ENCODE assay signal across 8 cellular contexts in the genomic region with DNA sequence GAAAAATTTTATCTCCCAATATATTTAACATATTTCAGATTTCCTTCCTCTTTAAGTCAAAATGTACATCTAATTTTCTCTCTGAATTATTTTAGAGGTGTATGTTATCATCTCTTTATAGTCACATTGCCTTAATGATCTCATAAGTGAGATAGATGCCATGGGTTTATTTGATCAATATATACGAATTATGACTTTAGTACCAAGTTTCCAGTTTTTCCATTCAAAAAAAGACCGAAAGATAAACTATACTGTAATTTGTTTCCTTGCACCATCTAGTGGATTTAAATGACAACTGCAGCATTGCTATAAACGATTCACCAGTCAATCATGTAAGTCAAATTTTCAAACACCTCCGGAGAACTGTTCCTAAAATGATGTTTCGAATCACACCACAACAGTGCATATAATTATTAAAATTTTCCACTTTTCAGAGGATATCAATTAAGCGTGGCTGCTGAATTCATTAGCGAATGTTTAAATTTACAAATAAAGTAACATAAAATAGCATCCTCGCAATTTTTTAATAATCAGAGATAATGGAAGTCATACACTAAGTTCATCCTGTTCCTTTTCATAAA. TPM values are rescaled to one million over a fixed set of nuclear protein-coding genes. Genes with fewer than 3 reads are reported as not detected.
DNase-seq lines count a peak whose midpoint lies in the region; ATAC-seq and TF ChIP-seq lines count a peak whose summit lies in the region.

No MANE protein-coding gene starts in this region.

- H3K27me3 Mint-ChIP-seq in activated T-cell treated with anti-CD3 and anti-CD28 coated beads, Interleukin-2, amount 50 U/mL, for 24 hours = no peaks in the 10 kb centered on the region

- H3K9me3 ChIP-seq in HCT116 (ENCODE audit: control insufficient read depth in 1 of 2, insufficient read depth in 1 of 2, low read depth in 1 of 2, low read length in 2 of 2) = no peaks in the 10 kb centered on the region
- H3K9me3 ChIP-seq in colonic mucosa = no peaks in the 10 kb centered on the region
- H3K9me3 ChIP-seq in left lung = no peaks in the 10 kb centered on the region

- peak overlapping the region; percentile 50 for H2AFZ ChIP-seq in HCT116 (ENCODE audit: low read depth, low read length, poor library complexity, severe bottlenecking)

- peaks cover 45% of the 10 kb centered on the region for H3K79me2 ChIP-seq in HCT116 (ENCODE audit: insufficient read depth, low read length)

- peak overlapping the region; percentile 99 for H3K27ac Mint-ChIP-seq in activated T-cell treated with anti-CD3 and anti-CD28 coated beads, Interleukin-2, amount 50 U/mL, for 24 hours

- intact Hi-C loops in HCT116 (cut with micrococcal nuclease) = loop anchor here (5.0 kb wide), 2 partner anchors 125 to 425 kb away; no protein-coding TSS in a partner anchor
- intact Hi-C loops in colonic mucosa (cut with DNase I) = no loop called here
- intact Hi-C loops in left lung (cut with DNase I) = no loop called here

- TSS peak; percentile 98 for BruUV-seq in HCT116 (replicated peaks; lab: Mats Ljungman, UMichigan)

- H3K4me3 Mint-ChIP-seq in activated T-cell treated with anti-CD3 and anti-CD28 coated beads, Interleukin-2, amount 50 U/mL, for 24 hours = peak overlapping the region; percentile 97

- H3K9me3 Mint-ChIP-seq in activated T-cell treated with anti-CD3 and anti-CD28 coated beads, Interleukin-2, amount 50 U/mL, for 24 hours = no peaks in the 10 kb centered on the region

- peak; percentile 59 for ATAC-seq in HCT116
- ATAC-seq in left lung = peak; percentile 59

- H4K20me1 ChIP-seq in HCT116 (ENCODE audit: insufficient read depth) = peaks cover 10% of the 10 kb centered on the region; the same call in 1 of the 2 replicates

- peak overlapping the region; percentile 88 to 97 for H3K4me3 ChIP-seq in HCT116 (replicated peaks in 1 of 2; ENCODE audit: low read depth in 1 of 2, low read length in 2 of 2)
- peak overlapping the region; percentile 94 for H3K4me3 ChIP-seq in LNCaP clone FGC (ENCODE audit: low read depth, low read length)
- H3K4me3 ChIP-seq in colonic mucosa = peak overlapping the region; percentile 66
- peak overlapping the region; percentile 49 to 72 for H3K4me3 ChIP-seq in left lung

- peak; percentile 71 for TF ChIP-seq RAD21 in HCT116 (IDR thresholded peaks at IDR 0.05; ENCODE audit: low read depth)

- peaks cover 49% of the 10 kb centered on the region for H3K36me3 Mint-ChIP-seq in activated T-cell treated with anti-CD3 and anti-CD28 coated beads, Interleukin-2, amount 50 U/mL, for 24 hours (ENCODE audit: low read depth)

- RAD21 ChIA-PET in HCT116 (lab: Charles Lee; ENCODE audit: low non-redundant PET in 1 of 2, low total read pairs in 2 of 2, uncharacterized antibody in 2 of 2, unreplicated experiment in 2 of 2) = no interaction called here

- peak overlapping the region; percentile 99 for H3K9ac ChIP-seq in HCT116 (ENCODE audit: low read length)
- H3K9ac ChIP-seq in colonic mucosa (ENCODE audit: low read depth in 2 of 2, low read length in 2 of 2) = peak overlapping the region; percentile 36 to 99

- H3K36me3 ChIP-seq in HCT116 (ENCODE audit: control insufficient read depth in 1 of 2, insufficient read depth in 2 of 2, low read length in 2 of 2) = peaks cover 13 to 14% of the 10 kb centered on the region in 2 experiments
- H3K36me3 ChIP-seq in colonic mucosa = no peaks in the 10 kb centered on the region
- H3K36me3 ChIP-seq in left lung = peaks cover 0 to 11% of the 10 kb centered on the region in 2 donors

- no peak for TF ChIP-seq POLR2A in HCT116 (IDR thresholded peaks at IDR 0.05; ENCODE audit: borderline replicate concordance, extremely low read depth, insufficient read depth, insufficient read length)

- POLR2A ChIA-PET in HCT116 (lab: Charles Lee) = no interaction called here

- CTCF ChIA-PET in HCT116 (lab: Charles Lee) = interaction anchor here (1.1 kb wide), 1 partner anchor 121 kb away, joined by 3 read pairs; no protein-coding TSS in a partner anchor

- H3K4me1 ChIP-seq in HCT116 (ENCODE audit: control insufficient read depth in 1 of 2, insufficient read depth in 2 of 2, low read length in 2 of 2) = peaks cover 10 to 18% of the 10 kb centered on the region in 2 experiments; a peak in 3 of 4 replicates
- peaks cover 5% of the 10 kb centered on the region for H3K4me1 ChIP-seq in colonic mucosa
- H3K4me1 ChIP-seq in left lung = peaks cover 25 to 46% of the 10 kb centered on the region in 2 donors

- H3K27me3 ChIP-seq in HCT116 (ENCODE audit: insufficient read depth, low read length) = no peaks in the 10 kb centered on the region
- H3K27me3 ChIP-seq in colonic mucosa = no peaks in the 10 kb centered on the region
- H3K27me3 ChIP-seq in left lung = no peaks in the 10 kb centered on the region

- H3K9me2 ChIP-seq in HCT116 (ENCODE audit: insufficient read depth) = no peaks in the 10 kb centered on the region

- peak overlapping the region; percentile 81 for H3K27ac ChIP-seq in HCT116 (ENCODE audit: low read depth, low read length)
- peak overlapping the region; percentile 90 for H3K27ac ChIP-seq in colonic mucosa
- H3K27ac ChIP-seq in left lung = peak overlapping the region; percentile 88 to 95

- H3K4me2 ChIP-seq in HCT116 (ENCODE audit: low read length) = peak overlapping the region; percentile 91

- TF ChIP-seq CTCF in HCT116 (IDR thresholded peaks at IDR 0.05 in 2 of 3, conservative IDR thresholded peaks at IDR 0.05 in 1 of 3; ENCODE audit: borderline replicate concordance in 1 of 3, insufficient read depth in 1 of 3, low read depth in 2 of 3, low read length in 2 of 3) (peak; percentile 48 to 75 (median 50); a peak in 5 of 6 replicates), LNCaP clone FGC (IDR thresholded peaks at IDR 0.05; ENCODE audit: control insufficient read depth, extremely low read depth, insufficient read depth) (peak; percentile 62), colonic mucosa (IDR thresholded peaks at IDR 0.05) (peak; percentile 69), left lung (IDR thresholded peaks at IDR 0.05) (peak; percentile 63 to 76)

- no peak for DNase-seq in activated T-cell treated with anti-CD3 and anti-CD28 coated beads, Interleukin-2, amount 50 U/mL, for 24 hours
- DNase-seq in activated T-cell treated with anti-CD3 and anti-CD28 coated beads for 4 hours (no peak), HCT116 (ENCODE audit: low read depth, low spot score) (peak; percentile 50), LNCaP clone FGC (ENCODE audit: low read depth) (peak; percentile 48), RPMI8226 (peak; percentile 48), colonic mucosa (no peak), left lung (no peak), superior temporal gyrus (ENCODE audit: extremely low spot score) (peak; percentile 86)

- H3K4me1 Mint-ChIP-seq in activated T-cell treated with anti-CD3 and anti-CD28 coated beads, Interleukin-2, amount 50 U/mL, for 24 hours (ENCODE audit: low read depth) = peaks cover 47% of the 10 kb centered on the region

TF ChIP-seq in HCT116, 20 proteins besides CTCF, POLR2A, EP300 and RAD21 (continues in another document):
- TF ChIP-seq, protein P1, sequence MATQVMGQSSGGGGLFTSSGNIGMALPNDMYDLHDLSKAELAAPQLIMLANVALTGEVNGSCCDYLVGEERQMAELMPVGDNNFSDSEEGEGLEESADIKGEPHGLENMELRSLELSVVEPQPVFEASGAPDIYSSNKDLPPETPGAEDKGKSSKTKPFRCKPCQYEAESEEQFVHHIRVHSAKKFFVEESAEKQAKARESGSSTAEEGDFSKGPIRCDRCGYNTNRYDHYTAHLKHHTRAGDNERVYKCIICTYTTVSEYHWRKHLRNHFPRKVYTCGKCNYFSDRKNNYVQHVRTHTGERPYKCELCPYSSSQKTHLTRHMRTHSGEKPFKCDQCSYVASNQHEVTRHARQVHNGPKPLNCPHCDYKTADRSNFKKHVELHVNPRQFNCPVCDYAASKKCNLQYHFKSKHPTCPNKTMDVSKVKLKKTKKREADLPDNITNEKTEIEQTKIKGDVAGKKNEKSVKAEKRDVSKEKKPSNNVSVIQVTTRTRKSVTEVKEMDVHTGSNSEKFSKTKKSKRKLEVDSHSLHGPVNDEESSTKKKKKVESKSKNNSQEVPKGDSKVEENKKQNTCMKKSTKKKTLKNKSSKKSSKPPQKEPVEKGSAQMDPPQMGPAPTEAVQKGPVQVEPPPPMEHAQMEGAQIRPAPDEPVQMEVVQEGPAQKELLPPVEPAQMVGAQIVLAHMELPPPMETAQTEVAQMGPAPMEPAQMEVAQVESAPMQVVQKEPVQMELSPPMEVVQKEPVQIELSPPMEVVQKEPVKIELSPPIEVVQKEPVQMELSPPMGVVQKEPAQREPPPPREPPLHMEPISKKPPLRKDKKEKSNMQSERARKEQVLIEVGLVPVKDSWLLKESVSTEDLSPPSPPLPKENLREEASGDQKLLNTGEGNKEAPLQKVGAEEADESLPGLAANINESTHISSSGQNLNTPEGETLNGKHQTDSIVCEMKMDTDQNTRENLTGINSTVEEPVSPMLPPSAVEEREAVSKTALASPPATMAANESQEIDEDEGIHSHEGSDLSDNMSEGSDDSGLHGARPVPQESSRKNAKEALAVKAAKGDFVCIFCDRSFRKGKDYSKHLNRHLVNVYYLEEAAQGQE (IDR thresholded peaks at IDR 0.05; ENCODE audit: low read depth) = no peak
- TF ChIP-seq EZH2 (IDR thresholded peaks at IDR 0.05) (no peak), CEBPB (IDR thresholded peaks at IDR 0.05; ENCODE audit: low read depth) (no peak), JUND (IDR thresholded peaks at IDR 0.05) (no peak), YY1 (IDR thresholded peaks at IDR 0.05; ENCODE audit: extremely low read depth, insufficient replicate concordance, low read depth, low read length) (no peak), POLR2AphosphoS5 (IDR thresholded peaks at IDR 0.05; ENCODE audit: low read depth, low read length) (no peak), SP1 (IDR thresholded peaks at IDR 0.05; ENCODE audit: low read depth) (peak; percentile 14; the same call in 1 of the 2 replicates), TCF7L2 (IDR thresholded peaks at IDR 0.05; ENCODE audit: borderline replicate concordance, extremely low read depth, insufficient read depth, insufficient read length) (no peak), EZH2phosphoT487 (IDR thresholded peaks at IDR 0.05; ENCODE audit: borderline replicate concordance) (no peak), ZNF274 (IDR thresholded peaks at IDR 0.05; ENCODE audit: low read depth, low read length) (no peak), FOSL1 (IDR thresholded peaks at IDR 0.05; ENCODE audit: low read depth) (no peak), CBX3 (IDR thresholded peaks at IDR 0.05; ENCODE audit: low read depth) (no peak)
- TF ChIP-seq, protein P2, sequence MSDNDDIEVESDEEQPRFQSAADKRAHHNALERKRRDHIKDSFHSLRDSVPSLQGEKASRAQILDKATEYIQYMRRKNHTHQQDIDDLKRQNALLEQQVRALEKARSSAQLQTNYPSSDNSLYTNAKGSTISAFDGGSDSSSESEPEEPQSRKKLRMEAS (IDR thresholded peaks at IDR 0.05) = no peak
- TF ChIP-seq, protein P3, sequence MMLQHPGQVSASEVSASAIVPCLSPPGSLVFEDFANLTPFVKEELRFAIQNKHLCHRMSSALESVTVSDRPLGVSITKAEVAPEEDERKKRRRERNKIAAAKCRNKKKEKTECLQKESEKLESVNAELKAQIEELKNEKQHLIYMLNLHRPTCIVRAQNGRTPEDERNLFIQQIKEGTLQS (IDR thresholded peaks at IDR 0.05) = no peak

RNA-seq across cellular contexts. Expression of a gene that starts 0.4 kb away (rescaled TPM):
- 28.1 TPM for total RNA-seq in HCT116 (2021; ENCODE audit: unreplicated experiment)
- 17.1 and 20.5 TPM in 2 replicates for polyA plus RNA-seq in HCT116 (2012)
- 10 to 100 TPM; 28.8 to 29.6 TPM for total RNA-seq in colonic mucosa
- total RNA-seq in left lung = 10 to 100 TPM; 26.1 to 27.1 TPM

Comparison
In these comparisons a context has a peak if more than half of its experiments do, and no peak if none do; other contexts are left out.
1. DNase-seq: peak in HCT116 (single experiment), LNCaP clone FGC (single experiment), RPMI8226 (single experiment) and superior temporal gyrus (single experiment); none in activated T-cell treated with anti-CD3 and anti-CD28 coated beads, Interleukin-2, amount 50 U/mL, for 24 hours (single experiment), activated T-cell treated with anti-CD3 and anti-CD28 coated beads for 4 hours (single experiment), colonic mucosa (single experiment) and left lung (0 of 2).
2. Peak in every context shown above with its lines, with median percentiles within 50 percentile points of each other: H3K27ac ChIP-seq, H3K4me3 ChIP-seq and CTCF ChIP-seq.